Comparison of ENCODE assay signal across 7 cellular contexts in the genomic region with DNA sequence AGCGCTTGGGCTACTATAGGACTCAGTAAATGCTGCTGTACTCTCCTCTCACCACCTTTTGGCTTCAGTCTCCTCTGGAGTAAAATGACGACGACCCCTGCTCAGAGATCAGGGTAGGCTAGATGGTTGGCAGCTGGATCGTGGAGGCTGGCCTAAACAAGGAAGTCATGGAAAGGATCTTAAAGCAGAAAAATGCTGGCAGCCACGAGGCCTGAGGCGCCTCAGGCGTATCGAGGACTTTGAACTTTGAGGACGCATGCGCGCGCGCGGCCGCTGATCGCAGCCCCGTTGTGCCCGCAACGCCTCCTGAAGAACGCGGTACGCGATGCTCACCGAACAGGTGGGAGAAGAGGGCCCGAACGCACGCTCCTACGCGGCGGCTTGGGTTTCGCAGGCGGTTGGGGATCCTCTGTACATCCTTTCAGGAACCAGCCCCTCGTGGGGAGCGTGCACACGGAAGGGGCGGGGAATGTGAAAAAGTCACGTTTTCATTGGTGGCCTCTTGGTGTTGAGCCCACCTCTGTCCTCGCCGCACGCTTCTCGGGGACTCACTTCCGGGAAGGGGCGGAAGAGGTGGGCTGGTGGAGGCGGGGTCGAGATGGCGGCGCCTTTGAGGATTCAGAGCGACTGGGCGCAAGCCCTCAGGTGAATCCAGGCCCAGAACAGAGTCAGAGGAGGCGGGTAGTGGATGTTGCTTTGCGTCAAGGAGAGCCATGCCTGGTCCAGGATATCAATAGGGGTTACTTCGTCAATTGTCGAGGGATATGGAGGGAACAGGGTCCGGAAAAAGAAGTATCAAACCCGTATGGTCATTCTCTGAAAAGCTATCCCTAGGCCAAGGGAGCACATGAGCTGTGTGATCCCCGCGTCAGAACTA. TPM values are rescaled to one million over a fixed set of nuclear protein-coding genes. Genes with fewer than 3 reads are reported as not detected.
A peak's percentile ranks its signal among the peaks of the same experiment; 100 is the strongest.
DNase-seq lines count a peak whose midpoint lies in the region; ATAC-seq, FAIRE-seq and TF ChIP-seq lines count a peak whose summit lies in the region.

Gene COA4, minus strand, starts transcription at position 423 of the 877 bp plus-strand sequence. CDS start 3,468 bp downstream, outside the sequence.
A gene with protein sequence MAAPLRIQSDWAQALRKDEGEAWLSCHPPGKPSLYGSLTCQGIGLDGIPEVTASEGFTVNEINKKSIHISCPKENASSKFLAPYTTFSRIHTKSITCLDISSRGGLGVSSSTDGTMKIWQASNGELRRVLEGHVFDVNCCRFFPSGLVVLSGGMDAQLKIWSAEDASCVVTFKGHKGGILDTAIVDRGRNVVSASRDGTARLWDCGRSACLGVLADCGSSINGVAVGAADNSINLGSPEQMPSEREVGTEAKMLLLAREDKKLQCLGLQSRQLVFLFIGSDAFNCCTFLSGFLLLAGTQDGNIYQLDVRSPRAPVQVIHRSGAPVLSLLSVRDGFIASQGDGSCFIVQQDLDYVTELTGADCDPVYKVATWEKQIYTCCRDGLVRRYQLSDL (plus strand): TSS at position 576 of the 877 bp plus-strand sequence. CDS start 23 bp downstream, at position 599.

- FAIRE-seq in GM18507 (lab: Jason Lieb, UNC), result peak; percentile 94

- peak; percentile 97 for ATAC-seq in HG02981 (IDR thresholded peaks at IDR 0.05; ENCODE audit: unreplicated experiment)

- peak within 1 kb of the TSS; percentile 75 for H3K4me3 ChIP-seq in astrocyte of the cerebellum (ENCODE audit: low read depth, low read length)

- TF ChIP-seq CTCF in astrocyte of the cerebellum (IDR thresholded peaks at IDR 0.05; ENCODE audit: low read depth, low read length, missing control alignments), result no peak

- DNase-seq in GM18507 (ENCODE audit: extremely low spot score, insufficient read length, low read depth), result peak; percentile 94
- DNase-seq in NCI-H2029 treated with DMSO at 0.1 percent for 48 hours (lab: John Stamatoyannopoulos, UW), result peak; percentile 90
- DNase-seq in T-helper 9 cell, result peak; percentile 89
- peak; percentile 88 for DNase-seq in astrocyte of the cerebellum (ENCODE audit: low read depth)
- DNase-seq in hepatic stellate cell (ENCODE audit: low spot score), result peak; percentile 97
- DNase-seq in renal cortical epithelial cell (ENCODE audit: low read depth), result peak; percentile 95

- in situ Hi-C loops in astrocyte of the cerebellum (cut with HindIII; ENCODE audit: low sequenced_read_pairs), result no loop called here

RNA-seq across cellular contexts. Expression of gene COA4, which starts in this region (rescaled TPM):
- total RNA-seq in renal cortical epithelial cell, result 60.8 and 64.0 TPM in 2 replicates

RNA-seq across cellular contexts. Expression of the second gene that starts in this region (rescaled TPM):
- total RNA-seq in renal cortical epithelial cell, result 13.9 and 22.0 TPM in 2 replicates

Comparison
In these comparisons a context has a peak if more than half of its experiments do, and no peak if none do; other contexts are left out.
1. Peak in every context shown above with its lines: DNase-seq, ATAC-seq and H3K4me3 ChIP-seq.